ENCODE assay signal across 2 cellular contexts in genomic region chr9:96411129-96411820, GRCh38.
TF ChIP-seq lines count a peak whose summit lies in the region.

No MANE protein-coding gene starts in this region.

TF ChIP-seq in HepG2, 621 proteins besides CTCF, POLR2A, EP300 and RAD21:
- TF ChIP-seq MTF2 (CRISPR knock-in tag; IDR thresholded peaks at IDR 0.05; ENCODE audit: borderline replicate concordance), result no peak
- TF ChIP-seq MAFF (IDR thresholded peaks at IDR 0.05; ENCODE audit: low read depth, low read length), result peak; percentile 56
- peak; percentile 92 for TF ChIP-seq ZNF121 (CRISPR knock-in tag; IDR thresholded peaks at IDR 0.05)
- TF ChIP-seq, protein P1, sequence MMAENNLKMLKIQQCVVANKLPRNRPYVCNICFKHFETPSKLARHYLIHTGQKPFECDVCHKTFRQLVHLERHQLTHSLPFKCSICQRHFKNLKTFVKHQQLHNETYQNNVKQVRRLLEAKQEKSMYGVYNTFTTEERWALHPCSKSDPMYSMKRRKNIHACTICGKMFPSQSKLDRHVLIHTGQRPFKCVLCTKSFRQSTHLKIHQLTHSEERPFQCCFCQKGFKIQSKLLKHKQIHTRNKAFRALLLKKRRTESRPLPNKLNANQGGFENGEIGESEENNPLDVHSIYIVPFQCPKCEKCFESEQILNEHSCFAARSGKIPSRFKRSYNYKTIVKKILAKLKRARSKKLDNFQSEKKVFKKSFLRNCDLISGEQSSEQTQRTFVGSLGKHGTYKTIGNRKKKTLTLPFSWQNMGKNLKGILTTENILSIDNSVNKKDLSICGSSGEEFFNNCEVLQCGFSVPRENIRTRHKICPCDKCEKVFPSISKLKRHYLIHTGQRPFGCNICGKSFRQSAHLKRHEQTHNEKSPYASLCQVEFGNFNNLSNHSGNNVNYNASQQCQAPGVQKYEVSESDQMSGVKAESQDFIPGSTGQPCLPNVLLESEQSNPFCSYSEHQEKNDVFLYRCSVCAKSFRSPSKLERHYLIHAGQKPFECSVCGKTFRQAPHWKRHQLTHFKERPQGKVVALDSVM (CRISPR knock-in tag; IDR thresholded peaks at IDR 0.05), result peak; percentile 58
- TF ChIP-seq GATAD1 (CRISPR knock-in tag; IDR thresholded peaks at IDR 0.05), result no peak
- no peak for TF ChIP-seq PRPF4 (IDR thresholded peaks at IDR 0.05; ENCODE audit: low read depth, low read length, poor library complexity, severe bottlenecking)
- no peak for TF ChIP-seq SNAPC4 (CRISPR knock-in tag; IDR thresholded peaks at IDR 0.05)
- no peak for TF ChIP-seq KMT2A (CRISPR knock-in tag; IDR thresholded peaks at IDR 0.05)
- TF ChIP-seq, protein P2, sequence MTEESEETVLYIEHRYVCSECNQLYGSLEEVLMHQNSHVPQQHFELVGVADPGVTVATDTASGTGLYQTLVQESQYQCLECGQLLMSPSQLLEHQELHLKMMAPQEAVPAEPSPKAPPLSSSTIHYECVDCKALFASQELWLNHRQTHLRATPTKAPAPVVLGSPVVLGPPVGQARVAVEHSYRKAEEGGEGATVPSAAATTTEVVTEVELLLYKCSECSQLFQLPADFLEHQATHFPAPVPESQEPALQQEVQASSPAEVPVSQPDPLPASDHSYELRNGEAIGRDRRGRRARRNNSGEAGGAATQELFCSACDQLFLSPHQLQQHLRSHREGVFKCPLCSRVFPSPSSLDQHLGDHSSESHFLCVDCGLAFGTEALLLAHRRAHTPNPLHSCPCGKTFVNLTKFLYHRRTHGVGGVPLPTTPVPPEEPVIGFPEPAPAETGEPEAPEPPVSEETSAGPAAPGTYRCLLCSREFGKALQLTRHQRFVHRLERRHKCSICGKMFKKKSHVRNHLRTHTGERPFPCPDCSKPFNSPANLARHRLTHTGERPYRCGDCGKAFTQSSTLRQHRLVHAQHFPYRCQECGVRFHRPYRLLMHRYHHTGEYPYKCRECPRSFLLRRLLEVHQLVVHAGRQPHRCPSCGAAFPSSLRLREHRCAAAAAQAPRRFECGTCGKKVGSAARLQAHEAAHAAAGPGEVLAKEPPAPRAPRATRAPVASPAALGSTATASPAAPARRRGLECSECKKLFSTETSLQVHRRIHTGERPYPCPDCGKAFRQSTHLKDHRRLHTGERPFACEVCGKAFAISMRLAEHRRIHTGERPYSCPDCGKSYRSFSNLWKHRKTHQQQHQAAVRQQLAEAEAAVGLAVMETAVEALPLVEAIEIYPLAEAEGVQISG (CRISPR knock-in tag; IDR thresholded peaks at IDR 0.05), result no peak
- TF ChIP-seq RELA (CRISPR knock-in tag; IDR thresholded peaks at IDR 0.05), result no peak
- TF ChIP-seq, protein P3, sequence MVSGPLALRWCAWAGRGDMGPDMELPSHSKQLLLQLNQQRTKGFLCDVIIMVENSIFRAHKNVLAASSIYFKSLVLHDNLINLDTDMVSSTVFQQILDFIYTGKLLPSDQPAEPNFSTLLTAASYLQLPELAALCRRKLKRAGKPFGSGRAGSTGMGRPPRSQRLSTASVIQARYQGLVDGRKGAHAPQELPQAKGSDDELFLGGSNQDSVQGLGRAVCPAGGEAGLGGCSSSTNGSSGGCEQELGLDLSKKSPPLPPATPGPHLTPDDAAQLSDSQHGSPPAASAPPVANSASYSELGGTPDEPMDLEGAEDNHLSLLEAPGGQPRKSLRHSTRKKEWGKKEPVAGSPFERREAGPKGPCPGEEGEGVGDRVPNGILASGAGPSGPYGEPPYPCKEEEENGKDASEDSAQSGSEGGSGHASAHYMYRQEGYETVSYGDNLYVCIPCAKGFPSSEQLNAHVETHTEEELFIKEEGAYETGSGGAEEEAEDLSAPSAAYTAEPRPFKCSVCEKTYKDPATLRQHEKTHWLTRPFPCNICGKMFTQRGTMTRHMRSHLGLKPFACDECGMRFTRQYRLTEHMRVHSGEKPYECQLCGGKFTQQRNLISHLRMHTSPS (CRISPR knock-in tag; IDR thresholded peaks at IDR 0.05; ENCODE audit: low read depth), result no peak
- peak; percentile 7 to 64; a peak in 2 of 4 replicates for TF ChIP-seq MAFK (conservative IDR thresholded peaks at IDR 0.05 in 1 of 2, IDR thresholded peaks at IDR 0.05 in 1 of 2; ENCODE audit: low read length in 2 of 2)
- TF ChIP-seq TARDBP (CRISPR knock-in tag; IDR thresholded peaks at IDR 0.05), result no peak

TF ChIP-seq in K562, 482 proteins besides CTCF, POLR2A, EP300 and RAD21:
- no peak for TF ChIP-seq NBN (IDR thresholded peaks at IDR 0.05; ENCODE audit: low read depth)
- peak; percentile 61 for TF ChIP-seq ZNF316 (IDR thresholded peaks at IDR 0.05)
- peak; percentile 55 for TF ChIP-seq ZNF121 (CRISPR knock-in tag; conservative IDR thresholded peaks at IDR 0.05)
- peak; percentile 23; the same call in 1 of the 2 replicates for TF ChIP-seq C11orf30 (IDR thresholded peaks at IDR 0.05; ENCODE audit: low read depth)
- no peak for TF ChIP-seq ZSCAN29 (IDR thresholded peaks at IDR 0.05)
- TF ChIP-seq DPF2 (IDR thresholded peaks at IDR 0.05), result no peak
TF ChIP-seq in K562: peak in this region for 3.
